Comparison of ENCODE assay signal across 20 cellular contexts in the genomic region with DNA sequence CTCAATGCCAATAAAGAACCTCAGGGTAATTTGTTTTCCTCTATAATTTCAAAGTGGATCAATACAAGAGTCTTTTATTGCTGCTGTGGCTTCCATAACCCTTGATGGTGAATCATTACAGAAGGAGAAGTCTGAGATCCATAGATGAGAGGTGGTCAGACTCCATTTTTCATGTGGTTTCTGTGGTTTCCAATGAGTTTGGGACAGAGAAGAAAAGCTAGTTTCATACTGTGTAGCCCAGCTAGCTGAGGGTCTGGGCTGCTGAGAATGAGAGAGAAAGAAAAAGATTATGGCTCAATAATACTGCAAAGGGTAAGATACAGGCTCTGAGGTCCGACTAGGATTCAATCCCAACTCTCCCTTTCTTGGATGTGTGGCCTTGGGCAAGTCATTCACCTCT.
"Had no signal": no experiment of that assay in that cellular context is flagged by ENCODE, and none has a peak within 500 bp of the region (broad histone marks: within the 10 kb centered on the region; RNA-seq: fewer than 3 reads in every experiment).

No MANE protein-coding gene starts in this region.

- DNase-seq: activated CD4-positive, alpha-beta T cell treated with anti-CD3 and anti-CD28 coated beads for 4 hours; activated CD4-positive, alpha-beta T cell treated with anti-CD3 and anti-CD28 coated beads, Interleukin-2, amount 50 U/mL, for 4 hours; activated CD4-positive, CD25-positive, alpha-beta regulatory T cell; activated naive CD4-positive, alpha-beta T cell; activated T-cell treated with anti-CD3 and anti-CD28 coated beads for 4 hours; activated T-cell treated with anti-CD3 and anti-CD28 coated beads, Interleukin-2, amount 50 U/mL, for 72 hours; body of pancreas; dorsolateral prefrontal cortex; effector memory CD4-positive, alpha-beta T cell; gastrocnemius medialis; glutamatergic neuron; islet precursor cell; left ventricle myocardium superior; posterior cingulate gyrus; right cardiac atrium; stimulated activated CD4-positive, alpha-beta T cell treated with anti-CD3 and anti-CD28 coated beads, Interleukin-15, amount 100 ng/mL, for 24 hours; stimulated activated CD4-positive, alpha-beta T cell treated with anti-CD3 and anti-CD28 coated beads, Interleukin-2, amount 100 ng/mL, for 24 hours; stimulated activated naive B cell treated with anti-CD40 and anti-IgM and Interleukin-4, amounts not matched to agents 10 μg/mL and 1 μg/mL and 100 μg/mL, for 72 hours; tibial artery had no signal

- ATAC-seq: activated naive CD4-positive, alpha-beta T cell treated with anti-CD3 and anti-CD28 coated beads, Interleukin-2, amount 50 U/mL, for 72 hours; activated T-cell treated with anti-CD3 and anti-CD28 coated beads, Interleukin-2, amount 50 U/mL, for 72 hours; body of pancreas; gastrocnemius medialis; left ventricle myocardium superior; right cardiac atrium had no signal
